1 cellular context compared by ENCODE assay signal in the genomic region with DNA sequence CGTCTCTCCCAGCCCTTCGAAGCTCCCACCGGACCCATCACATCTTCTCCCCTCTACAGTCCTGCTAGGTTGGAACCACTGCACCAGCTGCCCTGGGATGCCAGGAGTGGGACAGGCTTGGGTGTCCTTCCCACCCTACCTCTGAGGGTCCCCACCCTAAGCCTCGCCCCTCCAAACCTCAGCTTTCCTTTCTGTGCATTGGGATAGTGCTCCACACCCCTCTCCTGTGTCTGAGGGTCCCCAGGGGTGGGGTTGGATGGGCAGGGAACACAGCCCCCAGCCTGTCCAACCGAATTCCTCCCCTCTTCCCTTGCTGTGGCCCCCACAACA.
TF ChIP-seq lines count a peak whose summit lies in the region.

No MANE protein-coding gene starts in this region.

TF ChIP-seq in SK-N-SH treated with all-trans-retinoic acid at 6 μM for 48 hours, 23 proteins besides CTCF, POLR2A, EP300 and RAD21 (continued from another document):
- TF ChIP-seq, protein P1, sequence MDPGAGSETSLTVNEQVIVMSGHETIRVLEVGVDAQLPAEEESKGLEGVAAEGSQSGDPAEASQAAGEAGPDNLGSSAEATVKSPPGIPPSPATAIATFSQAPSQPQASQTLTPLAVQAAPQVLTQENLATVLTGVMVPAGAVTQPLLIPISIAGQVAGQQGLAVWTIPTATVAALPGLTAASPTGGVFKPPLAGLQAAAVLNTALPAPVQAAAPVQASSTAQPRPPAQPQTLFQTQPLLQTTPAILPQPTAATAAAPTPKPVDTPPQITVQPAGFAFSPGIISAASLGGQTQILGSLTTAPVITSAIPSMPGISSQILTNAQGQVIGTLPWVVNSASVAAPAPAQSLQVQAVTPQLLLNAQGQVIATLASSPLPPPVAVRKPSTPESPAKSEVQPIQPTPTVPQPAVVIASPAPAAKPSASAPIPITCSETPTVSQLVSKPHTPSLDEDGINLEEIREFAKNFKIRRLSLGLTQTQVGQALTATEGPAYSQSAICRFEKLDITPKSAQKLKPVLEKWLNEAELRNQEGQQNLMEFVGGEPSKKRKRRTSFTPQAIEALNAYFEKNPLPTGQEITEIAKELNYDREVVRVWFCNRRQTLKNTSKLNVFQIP (CRISPR knock-in tag; IDR thresholded peaks at IDR 0.05; ENCODE audit: borderline replicate concordance, low read depth) = no peak
- TF ChIP-seq GLIS3 (CRISPR knock-in tag; IDR thresholded peaks at IDR 0.05) = no peak
- TF ChIP-seq ARNTL (CRISPR knock-in tag; IDR thresholded peaks at IDR 0.05; ENCODE audit: borderline replicate concordance, low read depth) = no peak
- TF ChIP-seq, protein P2, sequence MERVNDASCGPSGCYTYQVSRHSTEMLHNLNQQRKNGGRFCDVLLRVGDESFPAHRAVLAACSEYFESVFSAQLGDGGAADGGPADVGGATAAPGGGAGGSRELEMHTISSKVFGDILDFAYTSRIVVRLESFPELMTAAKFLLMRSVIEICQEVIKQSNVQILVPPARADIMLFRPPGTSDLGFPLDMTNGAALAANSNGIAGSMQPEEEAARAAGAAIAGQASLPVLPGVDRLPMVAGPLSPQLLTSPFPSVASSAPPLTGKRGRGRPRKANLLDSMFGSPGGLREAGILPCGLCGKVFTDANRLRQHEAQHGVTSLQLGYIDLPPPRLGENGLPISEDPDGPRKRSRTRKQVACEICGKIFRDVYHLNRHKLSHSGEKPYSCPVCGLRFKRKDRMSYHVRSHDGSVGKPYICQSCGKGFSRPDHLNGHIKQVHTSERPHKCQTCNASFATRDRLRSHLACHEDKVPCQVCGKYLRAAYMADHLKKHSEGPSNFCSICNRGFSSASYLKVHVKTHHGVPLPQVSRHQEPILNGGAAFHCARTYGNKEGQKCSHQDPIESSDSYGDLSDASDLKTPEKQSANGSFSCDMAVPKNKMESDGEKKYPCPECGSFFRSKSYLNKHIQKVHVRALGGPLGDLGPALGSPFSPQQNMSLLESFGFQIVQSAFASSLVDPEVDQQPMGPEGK (CRISPR knock-in tag; IDR thresholded peaks at IDR 0.05; ENCODE audit: borderline replicate concordance) = no peak
- no peak for TF ChIP-seq TOX (CRISPR knock-in tag; IDR thresholded peaks at IDR 0.05; ENCODE audit: borderline replicate concordance)
- TF ChIP-seq ZFP30 (CRISPR knock-in tag; IDR thresholded peaks at IDR 0.05) = no peak
TF ChIP-seq in SK-N-SH treated with all-trans-retinoic acid at 6 μM for 48 hours: peak in this region for 0.
